1 cellular context compared by ENCODE assay signal in the genomic region with DNA sequence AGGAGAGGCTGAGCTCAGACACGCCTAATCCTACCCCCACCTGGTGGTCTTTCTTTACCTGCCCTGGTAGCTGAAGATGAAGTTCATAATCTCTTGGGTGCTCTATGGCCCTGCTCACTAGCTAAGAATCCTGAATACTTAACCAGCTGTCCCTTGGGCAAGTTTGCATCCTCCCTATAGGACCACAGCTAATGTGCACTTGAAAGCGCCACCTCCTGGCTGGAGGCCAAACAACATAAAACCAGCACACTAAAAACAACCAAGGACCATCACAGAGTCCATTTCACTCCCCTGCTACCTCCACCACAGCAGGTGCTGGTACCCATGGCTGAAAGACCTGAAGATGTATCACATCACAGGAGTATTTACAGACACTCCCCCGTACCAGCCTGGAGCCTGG.
TF ChIP-seq lines count a peak whose summit lies in the region.

No MANE protein-coding gene starts in this region.

TF ChIP-seq in SK-N-SH treated with all-trans-retinoic acid at 6 μM for 48 hours, 23 proteins besides CTCF, POLR2A, EP300 and RAD21 (continued from another document):
- TF ChIP-seq, protein P1, sequence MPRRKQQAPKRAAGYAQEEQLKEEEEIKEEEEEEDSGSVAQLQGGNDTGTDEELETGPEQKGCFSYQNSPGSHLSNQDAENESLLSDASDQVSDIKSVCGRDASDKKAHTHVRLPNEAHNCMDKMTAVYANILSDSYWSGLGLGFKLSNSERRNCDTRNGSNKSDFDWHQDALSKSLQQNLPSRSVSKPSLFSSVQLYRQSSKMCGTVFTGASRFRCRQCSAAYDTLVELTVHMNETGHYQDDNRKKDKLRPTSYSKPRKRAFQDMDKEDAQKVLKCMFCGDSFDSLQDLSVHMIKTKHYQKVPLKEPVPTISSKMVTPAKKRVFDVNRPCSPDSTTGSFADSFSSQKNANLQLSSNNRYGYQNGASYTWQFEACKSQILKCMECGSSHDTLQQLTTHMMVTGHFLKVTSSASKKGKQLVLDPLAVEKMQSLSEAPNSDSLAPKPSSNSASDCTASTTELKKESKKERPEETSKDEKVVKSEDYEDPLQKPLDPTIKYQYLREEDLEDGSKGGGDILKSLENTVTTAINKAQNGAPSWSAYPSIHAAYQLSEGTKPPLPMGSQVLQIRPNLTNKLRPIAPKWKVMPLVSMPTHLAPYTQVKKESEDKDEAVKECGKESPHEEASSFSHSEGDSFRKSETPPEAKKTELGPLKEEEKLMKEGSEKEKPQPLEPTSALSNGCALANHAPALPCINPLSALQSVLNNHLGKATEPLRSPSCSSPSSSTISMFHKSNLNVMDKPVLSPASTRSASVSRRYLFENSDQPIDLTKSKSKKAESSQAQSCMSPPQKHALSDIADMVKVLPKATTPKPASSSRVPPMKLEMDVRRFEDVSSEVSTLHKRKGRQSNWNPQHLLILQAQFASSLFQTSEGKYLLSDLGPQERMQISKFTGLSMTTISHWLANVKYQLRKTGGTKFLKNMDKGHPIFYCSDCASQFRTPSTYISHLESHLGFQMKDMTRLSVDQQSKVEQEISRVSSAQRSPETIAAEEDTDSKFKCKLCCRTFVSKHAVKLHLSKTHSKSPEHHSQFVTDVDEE (CRISPR knock-in tag; IDR thresholded peaks at IDR 0.05), result no peak
- TF ChIP-seq ESRRG (CRISPR knock-in tag; IDR thresholded peaks at IDR 0.05), result no peak
- TF ChIP-seq, protein P2, sequence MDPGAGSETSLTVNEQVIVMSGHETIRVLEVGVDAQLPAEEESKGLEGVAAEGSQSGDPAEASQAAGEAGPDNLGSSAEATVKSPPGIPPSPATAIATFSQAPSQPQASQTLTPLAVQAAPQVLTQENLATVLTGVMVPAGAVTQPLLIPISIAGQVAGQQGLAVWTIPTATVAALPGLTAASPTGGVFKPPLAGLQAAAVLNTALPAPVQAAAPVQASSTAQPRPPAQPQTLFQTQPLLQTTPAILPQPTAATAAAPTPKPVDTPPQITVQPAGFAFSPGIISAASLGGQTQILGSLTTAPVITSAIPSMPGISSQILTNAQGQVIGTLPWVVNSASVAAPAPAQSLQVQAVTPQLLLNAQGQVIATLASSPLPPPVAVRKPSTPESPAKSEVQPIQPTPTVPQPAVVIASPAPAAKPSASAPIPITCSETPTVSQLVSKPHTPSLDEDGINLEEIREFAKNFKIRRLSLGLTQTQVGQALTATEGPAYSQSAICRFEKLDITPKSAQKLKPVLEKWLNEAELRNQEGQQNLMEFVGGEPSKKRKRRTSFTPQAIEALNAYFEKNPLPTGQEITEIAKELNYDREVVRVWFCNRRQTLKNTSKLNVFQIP (CRISPR knock-in tag; IDR thresholded peaks at IDR 0.05; ENCODE audit: borderline replicate concordance, low read depth), result no peak
- TF ChIP-seq, protein P3, sequence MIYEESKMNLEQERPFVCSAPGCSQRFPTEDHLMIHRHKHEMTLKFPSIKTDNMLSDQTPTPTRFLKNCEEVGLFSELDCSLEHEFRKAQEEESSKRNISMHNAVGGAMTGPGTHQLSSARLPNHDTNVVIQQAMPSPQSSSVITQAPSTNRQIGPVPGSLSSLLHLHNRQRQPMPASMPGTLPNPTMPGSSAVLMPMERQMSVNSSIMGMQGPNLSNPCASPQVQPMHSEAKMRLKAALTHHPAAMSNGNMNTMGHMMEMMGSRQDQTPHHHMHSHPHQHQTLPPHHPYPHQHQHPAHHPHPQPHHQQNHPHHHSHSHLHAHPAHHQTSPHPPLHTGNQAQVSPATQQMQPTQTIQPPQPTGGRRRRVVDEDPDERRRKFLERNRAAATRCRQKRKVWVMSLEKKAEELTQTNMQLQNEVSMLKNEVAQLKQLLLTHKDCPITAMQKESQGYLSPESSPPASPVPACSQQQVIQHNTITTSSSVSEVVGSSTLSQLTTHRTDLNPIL (CRISPR knock-in tag; IDR thresholded peaks at IDR 0.05; ENCODE audit: low read depth), result no peak
- TF ChIP-seq ZNF8 (CRISPR knock-in tag; IDR thresholded peaks at IDR 0.05), result no peak
- TF ChIP-seq ISL1 (CRISPR knock-in tag; IDR thresholded peaks at IDR 0.05), result no peak
- no peak for TF ChIP-seq TOX (CRISPR knock-in tag; IDR thresholded peaks at IDR 0.05; ENCODE audit: borderline replicate concordance)
